In genomic region chr2:121648611-121649401, GRCh38 we compare ENCODE assay signal across 1 cellular context.
A peak's percentile ranks its signal among the peaks of the same experiment; 100 is the strongest.
TF ChIP-seq lines count a peak whose summit lies in the region.

No MANE protein-coding gene starts in this region.

TF ChIP-seq in HepG2, 621 proteins besides CTCF, POLR2A, EP300 and RAD21 (continued from another document and continues in another):
- TF ChIP-seq ZNF687 (CRISPR knock-in tag; IDR thresholded peaks at IDR 0.05) (peak; percentile 71), ZFP37 (CRISPR knock-in tag; IDR thresholded peaks at IDR 0.05; ENCODE audit: borderline replicate concordance) (0 out of 2 replicates have a peak, but pooled peaks have one; percentile 34), ZNF672 (CRISPR knock-in tag; IDR thresholded peaks at IDR 0.05) (no peak), ZNF260 (CRISPR knock-in tag; IDR thresholded peaks at IDR 0.05; ENCODE audit: borderline replicate concordance, low read depth) (no peak), ZNF776 (CRISPR knock-in tag; IDR thresholded peaks at IDR 0.05) (peak; percentile 30; the same call in 1 of the 2 replicates), ZFP90 (CRISPR knock-in tag; IDR thresholded peaks at IDR 0.05; ENCODE audit: borderline replicate concordance) (peak; percentile 51), ETS1 (CRISPR knock-in tag; IDR thresholded peaks at IDR 0.05) (no peak), FOXO1 (CRISPR knock-in tag; IDR thresholded peaks at IDR 0.05) (no peak), SMAD1 (CRISPR knock-in tag; IDR thresholded peaks at IDR 0.05; ENCODE audit: borderline replicate concordance, low read depth) (peak; percentile 58; the same call in 1 of the 2 replicates), ESRRA (CRISPR knock-in tag; IDR thresholded peaks at IDR 0.05; ENCODE audit: low read depth) (0 out of 2 replicates have a peak, but pooled peaks have one; percentile 9), PHF5A (CRISPR knock-in tag; IDR thresholded peaks at IDR 0.05; ENCODE audit: low read depth, unreplicated experiment) (peak; percentile 16), ZNF160 (CRISPR knock-in tag; IDR thresholded peaks at IDR 0.05) (peak; percentile 64; the same call in 1 of the 2 replicates), MXD1 (CRISPR knock-in tag; IDR thresholded peaks at IDR 0.05) (no peak), GABPB1 (CRISPR knock-in tag; IDR thresholded peaks at IDR 0.05) (no peak; the same call in 1 of the 2 replicates), UBTF (CRISPR knock-in tag; IDR thresholded peaks at IDR 0.05) (peak; percentile 74), SUZ12 (IDR thresholded peaks at IDR 0.05; ENCODE audit: low read depth, low read length) (no peak), GATA4 (IDR thresholded peaks at IDR 0.05; ENCODE audit: borderline replicate concordance, low read depth) (peak; percentile 57; the same call in 1 of the 2 replicates), ZNF180 (CRISPR knock-in tag; IDR thresholded peaks at IDR 0.05; ENCODE audit: borderline replicate concordance, low read depth) (no peak), ZIK1 (CRISPR knock-in tag; IDR thresholded peaks at IDR 0.05; ENCODE audit: borderline replicate concordance, low read depth) (0 out of 2 replicates have a peak, but pooled peaks have one; percentile 16), ZNF251 (CRISPR knock-in tag; IDR thresholded peaks at IDR 0.05) (no peak), ZFYVE20 (CRISPR knock-in tag; IDR thresholded peaks at IDR 0.05; ENCODE audit: borderline replicate concordance, low read depth) (no peak), REPIN1 (CRISPR knock-in tag; IDR thresholded peaks at IDR 0.05; ENCODE audit: borderline replicate concordance, low read depth) (no peak; the same call in 1 of the 2 replicates), ZNF737 (CRISPR knock-in tag; IDR thresholded peaks at IDR 0.05; ENCODE audit: borderline replicate concordance) (peak; percentile 74; the same call in 1 of the 2 replicates), SNAPC4 (CRISPR knock-in tag; IDR thresholded peaks at IDR 0.05) (0 out of 2 replicates have a peak, but pooled peaks have one; percentile 21), SNAI1 (CRISPR knock-in tag; IDR thresholded peaks at IDR 0.05; ENCODE audit: borderline replicate concordance) (peak; percentile 31; the same call in 1 of the 2 replicates), HBP1 (CRISPR knock-in tag; IDR thresholded peaks at IDR 0.05; ENCODE audit: low read depth) (peak; percentile 76), ZNF18 (CRISPR knock-in tag; IDR thresholded peaks at IDR 0.05; ENCODE audit: insufficient replicate concordance) (peak; percentile 28), PHF8 (CRISPR knock-in tag; IDR thresholded peaks at IDR 0.05) (peak; percentile 47), ZNF546 (CRISPR knock-in tag; conservative IDR thresholded peaks at IDR 0.05) (0 out of 2 replicates have a peak, but pooled peaks have one; percentile 49), THAP8 (CRISPR knock-in tag; IDR thresholded peaks at IDR 0.05; ENCODE audit: borderline replicate concordance) (0 out of 2 replicates have a peak, but pooled peaks have one; percentile 38), ZNF567 (CRISPR knock-in tag; IDR thresholded peaks at IDR 0.05; ENCODE audit: borderline replicate concordance) (0 out of 2 replicates have a peak, but pooled peaks have one; percentile 30), FOSL1 (CRISPR knock-in tag; IDR thresholded peaks at IDR 0.05; ENCODE audit: borderline replicate concordance) (0 out of 2 replicates have a peak, but pooled peaks have one; percentile 23), ZNF33A (CRISPR knock-in tag; IDR thresholded peaks at IDR 0.05; ENCODE audit: borderline replicate concordance) (peak; percentile 71; the same call in 1 of the 2 replicates), HOXA3 (CRISPR knock-in tag; IDR thresholded peaks at IDR 0.05) (peak; percentile 30)
- TF ChIP-seq, protein P1, sequence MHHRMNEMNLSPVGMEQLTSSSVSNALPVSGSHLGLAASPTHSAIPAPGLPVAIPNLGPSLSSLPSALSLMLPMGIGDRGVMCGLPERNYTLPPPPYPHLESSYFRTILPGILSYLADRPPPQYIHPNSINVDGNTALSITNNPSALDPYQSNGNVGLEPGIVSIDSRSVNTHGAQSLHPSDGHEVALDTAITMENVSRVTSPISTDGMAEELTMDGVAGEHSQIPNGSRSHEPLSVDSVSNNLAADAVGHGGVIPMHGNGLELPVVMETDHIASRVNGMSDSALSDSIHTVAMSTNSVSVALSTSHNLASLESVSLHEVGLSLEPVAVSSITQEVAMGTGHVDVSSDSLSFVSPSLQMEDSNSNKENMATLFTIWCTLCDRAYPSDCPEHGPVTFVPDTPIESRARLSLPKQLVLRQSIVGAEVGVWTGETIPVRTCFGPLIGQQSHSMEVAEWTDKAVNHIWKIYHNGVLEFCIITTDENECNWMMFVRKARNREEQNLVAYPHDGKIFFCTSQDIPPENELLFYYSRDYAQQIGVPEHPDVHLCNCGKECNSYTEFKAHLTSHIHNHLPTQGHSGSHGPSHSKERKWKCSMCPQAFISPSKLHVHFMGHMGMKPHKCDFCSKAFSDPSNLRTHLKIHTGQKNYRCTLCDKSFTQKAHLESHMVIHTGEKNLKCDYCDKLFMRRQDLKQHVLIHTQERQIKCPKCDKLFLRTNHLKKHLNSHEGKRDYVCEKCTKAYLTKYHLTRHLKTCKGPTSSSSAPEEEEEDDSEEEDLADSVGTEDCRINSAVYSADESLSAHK (CRISPR knock-in tag; IDR thresholded peaks at IDR 0.05; ENCODE audit: borderline replicate concordance): 0 out of 2 replicates have a peak, but pooled peaks have one; percentile 22
